ENCODE assay signal across 29 cellular contexts in genomic region chr2:67471681-67472080, GRCh38.
"Had no signal": no experiment of that assay in that cellular context is flagged by ENCODE, and none has a peak within 500 bp of the region (broad histone marks: within the 10 kb centered on the region; RNA-seq: fewer than 3 reads in every experiment).

No MANE protein-coding gene starts in this region.

- H3K4me1 Mint-ChIP-seq: activated CD4-positive, alpha-beta memory T cell treated with anti-CD3 and anti-CD28 coated beads, Interleukin-2, amount 10 ng/mL, durations not matched to agents 7 days and 5 days; activated CD4-positive, alpha-beta T cell treated with anti-CD3 and anti-CD28 coated beads, Interleukin-2, amount 10 ng/mL, durations not matched to agents 7 days and 5 days; activated naive CD4-positive, alpha-beta T cell treated with anti-CD3 and anti-CD28 coated beads, Interleukin-2, amount 10 ng/mL, durations not matched to agents 7 days and 5 days; activated naive CD8-positive, alpha-beta T cell treated with anti-CD3 and anti-CD28 coated beads, Interleukin-2, amount 10 ng/mL, durations not matched to agents 7 days and 5 days; T-helper 17 cell had no signal

- DNase-seq: activated CD4-positive, alpha-beta memory T cell treated with anti-CD3 and anti-CD28 coated beads, Interleukin-2, amount 10 ng/mL, durations not matched to agents 7 days and 5 days; activated CD4-positive, alpha-beta T cell treated with anti-CD3 and anti-CD28 coated beads for 1 hour; activated CD4-positive, alpha-beta T cell treated with anti-CD3 and anti-CD28 coated beads for 4 hours; activated CD4-positive, alpha-beta T cell treated with anti-CD3 and anti-CD28 coated beads, Interleukin-2, amount 10 ng/mL, durations not matched to agents 7 days and 5 days; activated CD4-positive, alpha-beta T cell treated with anti-CD3 and anti-CD28 coated beads, Interleukin-2, amount 50 U/mL, for 4 hours; activated CD8-positive, alpha-beta memory T cell treated with anti-CD3 and anti-CD28 coated beads, Interleukin-2, amount 50 U/mL, for 48 hours; activated gamma-delta T cell; activated naive CD4-positive, alpha-beta T cell; activated naive CD4-positive, alpha-beta T cell treated with anti-CD3 and anti-CD28 coated beads, Interleukin-2, amount 10 ng/mL, durations not matched to agents 7 days and 5 days; activated naive CD8-positive, alpha-beta T cell treated with anti-CD3 and anti-CD28 coated beads, Interleukin-2, amount 10 ng/mL, durations not matched to agents 7 days and 5 days; activated T-cell treated with anti-CD3 and anti-CD28 coated beads for 4 hours; activated T-cell treated with anti-CD3 and anti-CD28 coated beads, Interleukin-2, amount 50 U/mL, for 24 hours; activated T-cell treated with anti-CD3 and anti-CD28 coated beads, Interleukin-2, amount 50 U/mL, for 72 hours; amniotic stem cell; anterior cingulate cortex; central memory CD4-positive, alpha-beta T cell; cerebellar nuclear complex; colonic mucosa; effector CD8-positive, alpha-beta T cell; esophagus squamous epithelium; foreskin fibroblast; head of caudate nucleus; T-helper 1 cell; T-helper 17 cell had no signal

- H3K9me3 Mint-ChIP-seq: activated CD4-positive, alpha-beta memory T cell treated with anti-CD3 and anti-CD28 coated beads, Interleukin-2, amount 10 ng/mL, durations not matched to agents 7 days and 5 days; activated CD4-positive, alpha-beta T cell treated with anti-CD3 and anti-CD28 coated beads, Interleukin-2, amount 10 ng/mL, durations not matched to agents 7 days and 5 days; activated naive CD4-positive, alpha-beta T cell treated with anti-CD3 and anti-CD28 coated beads, Interleukin-2, amount 10 ng/mL, durations not matched to agents 7 days and 5 days; activated naive CD4-positive, alpha-beta T cell treated with anti-CD3 and anti-CD28 coated beads, Interleukin-2, amount 50 U/mL, for 72 hours; activated naive CD8-positive, alpha-beta T cell treated with anti-CD3 and anti-CD28 coated beads, Interleukin-2, amount 10 ng/mL, durations not matched to agents 7 days and 5 days; activated T-cell treated with anti-CD3 and anti-CD28 coated beads, Interleukin-2, amount 50 U/mL, for 24 hours; brain; WTC11 had no signal

- H3K4me3 ChIP-seq: breast epithelium, cardiac muscle cell, colonic mucosa, esophagus squamous epithelium had no signal

- H3K4me3 Mint-ChIP-seq: activated CD4-positive, alpha-beta memory T cell treated with anti-CD3 and anti-CD28 coated beads, Interleukin-2, amount 10 ng/mL, durations not matched to agents 7 days and 5 days; activated CD4-positive, alpha-beta T cell treated with anti-CD3 and anti-CD28 coated beads, Interleukin-2, amount 10 ng/mL, durations not matched to agents 7 days and 5 days; activated naive CD4-positive, alpha-beta T cell treated with anti-CD3 and anti-CD28 coated beads, Interleukin-2, amount 10 ng/mL, durations not matched to agents 7 days and 5 days; activated naive CD8-positive, alpha-beta T cell treated with anti-CD3 and anti-CD28 coated beads, Interleukin-2, amount 10 ng/mL, durations not matched to agents 7 days and 5 days; activated T-cell treated with anti-CD3 and anti-CD28 coated beads, Interleukin-2, amount 50 U/mL, for 24 hours; activated T-cell treated with anti-CD3 and anti-CD28 coated beads, Interleukin-2, amount 50 U/mL, for 72 hours; brain; T-helper 17 cell; WTC11 had no signal

- H3K36me3 Mint-ChIP-seq: activated naive CD4-positive, alpha-beta T cell treated with anti-CD3 and anti-CD28 coated beads, Interleukin-2, amount 10 ng/mL, durations not matched to agents 7 days and 5 days; activated naive CD4-positive, alpha-beta T cell treated with anti-CD3 and anti-CD28 coated beads, Interleukin-2, amount 50 U/mL, for 72 hours; activated naive CD8-positive, alpha-beta T cell treated with anti-CD3 and anti-CD28 coated beads, Interleukin-2, amount 10 ng/mL, durations not matched to agents 7 days and 5 days; brain; WTC11 had no signal

- H3K27ac Mint-ChIP-seq: activated CD4-positive, alpha-beta memory T cell treated with anti-CD3 and anti-CD28 coated beads, Interleukin-2, amount 10 ng/mL, durations not matched to agents 7 days and 5 days; activated CD4-positive, alpha-beta T cell treated with anti-CD3 and anti-CD28 coated beads, Interleukin-2, amount 10 ng/mL, durations not matched to agents 7 days and 5 days; activated naive CD4-positive, alpha-beta T cell treated with anti-CD3 and anti-CD28 coated beads, Interleukin-2, amount 10 ng/mL, durations not matched to agents 7 days and 5 days; activated naive CD4-positive, alpha-beta T cell treated with anti-CD3 and anti-CD28 coated beads, Interleukin-2, amount 50 U/mL, for 72 hours; activated naive CD8-positive, alpha-beta T cell treated with anti-CD3 and anti-CD28 coated beads, Interleukin-2, amount 10 ng/mL, durations not matched to agents 7 days and 5 days; activated T-cell treated with anti-CD3 and anti-CD28 coated beads, Interleukin-2, amount 50 U/mL, for 24 hours; activated T-cell treated with anti-CD3 and anti-CD28 coated beads, Interleukin-2, amount 50 U/mL, for 72 hours; T-helper 17 cell; WTC11 had no signal

- H3K27me3 Mint-ChIP-seq: activated CD4-positive, alpha-beta T cell treated with anti-CD3 and anti-CD28 coated beads, Interleukin-2, amount 10 ng/mL, durations not matched to agents 7 days and 5 days; activated naive CD4-positive, alpha-beta T cell treated with anti-CD3 and anti-CD28 coated beads, Interleukin-2, amount 10 ng/mL, durations not matched to agents 7 days and 5 days; activated naive CD8-positive, alpha-beta T cell treated with anti-CD3 and anti-CD28 coated beads, Interleukin-2, amount 10 ng/mL, durations not matched to agents 7 days and 5 days had no signal
